ENCODE assay signal across 16 cellular contexts in genomic region chr2:9313443-9313842, GRCh38.
A peak's percentile ranks its signal among the peaks of the same experiment; 100 is the strongest.
DNase-seq lines count a peak whose midpoint lies in the region; ATAC-seq, FAIRE-seq and TF ChIP-seq lines count a peak whose summit lies in the region.
"Had no signal": no experiment of that assay in that cellular context is flagged by ENCODE, and none has a peak within 500 bp of the region (broad histone marks: within the 10 kb centered on the region; RNA-seq: fewer than 3 reads in every experiment).

No MANE protein-coding gene starts in this region.

- no peak overlapping the region for H3K9ac ChIP-seq in astrocyte (ENCODE audit: low read length)

- H3K4me2 ChIP-seq in astrocyte (ENCODE audit: low read length), result no peak overlapping the region

- peaks cover 41% of the 10 kb centered on the region for H3K4me1 ChIP-seq in astrocyte (ENCODE audit: insufficient read depth, low read length)
- no peaks in the 10 kb centered on the region for H3K4me1 ChIP-seq in naive thymus-derived CD4-positive, alpha-beta T cell (ENCODE audit: control insufficient read depth in 2 of 2, insufficient read depth in 2 of 2, low read length in 2 of 2)

- H3K27ac ChIP-seq in astrocyte (ENCODE audit: low read depth, low read length), result no peak overlapping the region
- no peak overlapping the region for H3K27ac ChIP-seq in naive thymus-derived CD4-positive, alpha-beta T cell (ENCODE audit: low read depth, low read length)

- peaks cover 6% of the 10 kb centered on the region for H3K36me3 Mint-ChIP-seq in astrocyte (ENCODE audit: low read depth, unreplicated experiment)
- H3K36me3 Mint-ChIP-seq in progenitor cell of endocrine pancreas (ENCODE audit: insufficient read depth), result peaks cover 2% of the 10 kb centered on the region
- H3K36me3 Mint-ChIP-seq in naive thymus-derived CD4-positive, alpha-beta T cell, result no peaks in the 10 kb centered on the region

- no peaks in the 10 kb centered on the region for H3K36me3 ChIP-seq in astrocyte (ENCODE audit: insufficient read depth, low read length)
- no peaks in the 10 kb centered on the region for H3K36me3 ChIP-seq in naive thymus-derived CD4-positive, alpha-beta T cell (ENCODE audit: control insufficient read depth in 2 of 3, insufficient read depth in 3 of 3, low read length in 3 of 3)
- H3K36me3 ChIP-seq: HAP-1 had no signal

- H3K4me1 Mint-ChIP-seq in astrocyte (ENCODE audit: low read depth, unreplicated experiment), result peaks cover 46% of the 10 kb centered on the region
- H3K4me1 Mint-ChIP-seq in progenitor cell of endocrine pancreas (ENCODE audit: low read depth), result peaks cover 16% of the 10 kb centered on the region
- H3K4me1 Mint-ChIP-seq in naive thymus-derived CD4-positive, alpha-beta T cell, result peaks cover 0 to 8% (median 4%) of the 10 kb centered on the region in 7 donors

- intact Hi-C loops in naive thymus-derived CD4-positive, alpha-beta T cell (cut with micrococcal nuclease), result no loop called here

- H3K27me3 ChIP-seq in astrocyte (ENCODE audit: insufficient read depth, low read length), result no peaks in the 10 kb centered on the region
- H3K27me3 ChIP-seq in naive thymus-derived CD4-positive, alpha-beta T cell (ENCODE audit: control insufficient read depth in 2 of 2, insufficient read depth in 2 of 2, low read length in 2 of 2), result no peaks in the 10 kb centered on the region

- H3K9me3 Mint-ChIP-seq in astrocyte (ENCODE audit: unreplicated experiment) (no peaks in the 10 kb centered on the region), progenitor cell of endocrine pancreas (ENCODE audit: low read depth) (no peaks in the 10 kb centered on the region)
- H3K9me3 Mint-ChIP-seq in naive thymus-derived CD4-positive, alpha-beta T cell, result no peaks in the 10 kb centered on the region

- peak; percentile 94 for DNase-seq in RCC 7860 (ENCODE audit: low spot score)
- DNase-seq in astrocyte (ENCODE audit: low read depth), result peak; percentile 55
- DNase-seq in fibroblast of villous mesenchyme (ENCODE audit: low read depth), result peak; percentile 51
- no peak for DNase-seq in progenitor cell of endocrine pancreas (ENCODE audit: low spot score, unreplicated experiment)
- no peak for DNase-seq in GM10248 (ENCODE audit: extremely low spot score)
- DNase-seq in SIG-M5 (lab: John Stamatoyannopoulos, UW), result no peak
- DNase-seq in naive thymus-derived CD4-positive, alpha-beta T cell, result no peak
- DNase-seq: DMS53, NCI-H1417 treated with DMSO at 0.1 percent for 48 hours, NCI-H1930, NCI-H2171, NCI-H446 treated with DMSO at 0.1 percent for 48 hours, OCI-M1 had no signal

- H3K27ac Mint-ChIP-seq in astrocyte (ENCODE audit: unreplicated experiment), result peak overlapping the region; percentile 55
- peak overlapping the region; percentile 16 for H3K27ac Mint-ChIP-seq in progenitor cell of endocrine pancreas
- H3K27ac Mint-ChIP-seq in naive thymus-derived CD4-positive, alpha-beta T cell, result no peak overlapping the region

- H3K4me3 ChIP-seq in astrocyte (ENCODE audit: insufficient read depth, low read depth, low read length) (no peak overlapping the region), fibroblast of villous mesenchyme (ENCODE audit: low read depth, low read length) (no peak overlapping the region)
- no peak overlapping the region for H3K4me3 ChIP-seq in naive thymus-derived CD4-positive, alpha-beta T cell (ENCODE audit: low read length)
- H3K4me3 ChIP-seq: HAP-1 had no signal

- H3K4me3 Mint-ChIP-seq in astrocyte (ENCODE audit: unreplicated experiment) (no peak overlapping the region), progenitor cell of endocrine pancreas (ENCODE audit: low read depth) (no peak overlapping the region)
- no peak overlapping the region for H3K4me3 Mint-ChIP-seq in naive thymus-derived CD4-positive, alpha-beta T cell

- CTCF ChIA-PET in GM10248 (lab: Yijun Ruan, JAX), result no interaction called here
- CTCF ChIA-PET in naive thymus-derived CD4-positive, alpha-beta T cell (lab: Charles Lee), result no interaction called here

- peaks cover 61% of the 10 kb centered on the region for H3K79me2 ChIP-seq in astrocyte (ENCODE audit: insufficient read depth, low read length)

- TF ChIP-seq CTCF in astrocyte (IDR thresholded peaks at IDR 0.05; ENCODE audit: insufficient read depth, low read depth, low read length) (no peak), fibroblast of villous mesenchyme (IDR thresholded peaks at IDR 0.05; ENCODE audit: insufficient read depth, low read depth, low read length) (no peak), progenitor cell of endocrine pancreas (IDR thresholded peaks at IDR 0.05; ENCODE audit: unreplicated experiment) (no peak), GM10248 (IDR thresholded peaks at IDR 0.05; ENCODE audit: control extremely low read depth, extremely low read depth, low read depth, missing control alignments) (no peak)

- no peaks in the 10 kb centered on the region for H3K9me3 ChIP-seq in astrocyte (ENCODE audit: insufficient read depth, low read depth, low read length)
- H3K9me3 ChIP-seq in naive thymus-derived CD4-positive, alpha-beta T cell (ENCODE audit: control insufficient read depth in 2 of 3, low read length in 3 of 3), result no peaks in the 10 kb centered on the region
- H3K9me3 ChIP-seq: Caco-2, HAP-1 had no signal

- POLR2A ChIA-PET in GM10248 (lab: Yijun Ruan, JAX), result no interaction called here
- POLR2A ChIA-PET in naive thymus-derived CD4-positive, alpha-beta T cell (lab: Charles Lee), result no interaction called here

- ATAC-seq in GM18511 (IDR thresholded peaks at IDR 0.05; ENCODE audit: unreplicated experiment), result no peak
- ATAC-seq in naive thymus-derived CD4-positive, alpha-beta T cell, result no peak

- no peaks in the 10 kb centered on the region for H3K27me3 Mint-ChIP-seq in astrocyte (ENCODE audit: low read depth, unreplicated experiment)
- no peaks in the 10 kb centered on the region for H3K27me3 Mint-ChIP-seq in progenitor cell of endocrine pancreas
- peaks cover 0 to 7% (median 0%) of the 10 kb centered on the region in 5 donors for H3K27me3 Mint-ChIP-seq in naive thymus-derived CD4-positive, alpha-beta T cell

- H2AFZ ChIP-seq in astrocyte (ENCODE audit: low read depth, low read length), result no peak overlapping the region

- H4K20me1 ChIP-seq in astrocyte (ENCODE audit: insufficient read depth, low read length), result peaks cover 24% of the 10 kb centered on the region

- FAIRE-seq in RCC 7860 (lab: Jason Lieb, UNC), result peak; percentile 91
- no peak for FAIRE-seq in astrocyte (lab: Jason Lieb, UNC)

Comparison
In these comparisons a context has a peak if more than half of its experiments do, and no peak if none do; other contexts are left out.
1. DNase-seq: peak in RCC 7860 (single experiment), astrocyte (single experiment) and fibroblast of villous mesenchyme (single experiment); none in progenitor cell of endocrine pancreas (single experiment), GM10248 (single experiment), SIG-M5 (single experiment) and naive thymus-derived CD4-positive, alpha-beta T cell (0 of 9).
2. H3K27ac Mint-ChIP-seq: peak in astrocyte (single experiment) and progenitor cell of endocrine pancreas (single experiment); none in naive thymus-derived CD4-positive, alpha-beta T cell (0 of 9).